In genomic region chr4:103198111-103198765, GRCh38 we compare ENCODE assay signal across 1 cellular context.
TF ChIP-seq lines count a peak whose summit lies in the region.

A gene with protein sequence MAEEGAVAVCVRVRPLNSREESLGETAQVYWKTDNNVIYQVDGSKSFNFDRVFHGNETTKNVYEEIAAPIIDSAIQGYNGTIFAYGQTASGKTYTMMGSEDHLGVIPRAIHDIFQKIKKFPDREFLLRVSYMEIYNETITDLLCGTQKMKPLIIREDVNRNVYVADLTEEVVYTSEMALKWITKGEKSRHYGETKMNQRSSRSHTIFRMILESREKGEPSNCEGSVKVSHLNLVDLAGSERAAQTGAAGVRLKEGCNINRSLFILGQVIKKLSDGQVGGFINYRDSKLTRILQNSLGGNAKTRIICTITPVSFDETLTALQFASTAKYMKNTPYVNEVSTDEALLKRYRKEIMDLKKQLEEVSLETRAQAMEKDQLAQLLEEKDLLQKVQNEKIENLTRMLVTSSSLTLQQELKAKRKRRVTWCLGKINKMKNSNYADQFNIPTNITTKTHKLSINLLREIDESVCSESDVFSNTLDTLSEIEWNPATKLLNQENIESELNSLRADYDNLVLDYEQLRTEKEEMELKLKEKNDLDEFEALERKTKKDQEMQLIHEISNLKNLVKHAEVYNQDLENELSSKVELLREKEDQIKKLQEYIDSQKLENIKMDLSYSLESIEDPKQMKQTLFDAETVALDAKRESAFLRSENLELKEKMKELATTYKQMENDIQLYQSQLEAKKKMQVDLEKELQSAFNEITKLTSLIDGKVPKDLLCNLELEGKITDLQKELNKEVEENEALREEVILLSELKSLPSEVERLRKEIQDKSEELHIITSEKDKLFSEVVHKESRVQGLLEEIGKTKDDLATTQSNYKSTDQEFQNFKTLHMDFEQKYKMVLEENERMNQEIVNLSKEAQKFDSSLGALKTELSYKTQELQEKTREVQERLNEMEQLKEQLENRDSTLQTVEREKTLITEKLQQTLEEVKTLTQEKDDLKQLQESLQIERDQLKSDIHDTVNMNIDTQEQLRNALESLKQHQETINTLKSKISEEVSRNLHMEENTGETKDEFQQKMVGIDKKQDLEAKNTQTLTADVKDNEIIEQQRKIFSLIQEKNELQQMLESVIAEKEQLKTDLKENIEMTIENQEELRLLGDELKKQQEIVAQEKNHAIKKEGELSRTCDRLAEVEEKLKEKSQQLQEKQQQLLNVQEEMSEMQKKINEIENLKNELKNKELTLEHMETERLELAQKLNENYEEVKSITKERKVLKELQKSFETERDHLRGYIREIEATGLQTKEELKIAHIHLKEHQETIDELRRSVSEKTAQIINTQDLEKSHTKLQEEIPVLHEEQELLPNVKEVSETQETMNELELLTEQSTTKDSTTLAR (N-terminal part only) (minus strand): TSS chr4:103198343. CDS start chr4:103198319, 24 bp downstream.

TF ChIP-seq in HepG2, 621 proteins besides CTCF, POLR2A, EP300 and RAD21 (continued from another document):
- TF ChIP-seq ZNF710 (CRISPR knock-in tag; IDR thresholded peaks at IDR 0.05; ENCODE audit: borderline replicate concordance) (peak; percentile 57; the same call in 1 of the 2 replicates), ZNF883 (CRISPR knock-in tag; IDR thresholded peaks at IDR 0.05; ENCODE audit: not compliant biosample characterization) (no peak), PHF8 (CRISPR knock-in tag; IDR thresholded peaks at IDR 0.05) (peak; percentile 92), ZNF816 (CRISPR knock-in tag; IDR thresholded peaks at IDR 0.05; ENCODE audit: borderline replicate concordance) (no peak), ZNF598 (CRISPR knock-in tag; IDR thresholded peaks at IDR 0.05; ENCODE audit: borderline replicate concordance) (peak; percentile 59; the same call in 1 of the 2 replicates), XBP1 (CRISPR knock-in tag; IDR thresholded peaks at IDR 0.05) (no peak), MYC (CRISPR knock-in tag; IDR thresholded peaks at IDR 0.05; ENCODE audit: borderline replicate concordance) (peak; percentile 62), ADNP (CRISPR knock-in tag; IDR thresholded peaks at IDR 0.05) (no peak), ZMYM4 (CRISPR knock-in tag; IDR thresholded peaks at IDR 0.05) (peak; percentile 99), MLLT10 (CRISPR knock-in tag; IDR thresholded peaks at IDR 0.05) (no peak), FOXJ3 (CRISPR knock-in tag; IDR thresholded peaks at IDR 0.05; ENCODE audit: borderline replicate concordance) (no peak), ZNF460 (CRISPR knock-in tag; IDR thresholded peaks at IDR 0.05; ENCODE audit: borderline replicate concordance) (no peak), RXRA (CRISPR knock-in tag; IDR thresholded peaks at IDR 0.05) (peak; percentile 52; the same call in 1 of the 2 replicates), MBNL3 (CRISPR knock-in tag; conservative IDR thresholded peaks at IDR 0.05) (no peak)
TF ChIP-seq in HepG2: peak in this region for 202.
